ENCODE assay signal across 14 cellular contexts in the genomic region with DNA sequence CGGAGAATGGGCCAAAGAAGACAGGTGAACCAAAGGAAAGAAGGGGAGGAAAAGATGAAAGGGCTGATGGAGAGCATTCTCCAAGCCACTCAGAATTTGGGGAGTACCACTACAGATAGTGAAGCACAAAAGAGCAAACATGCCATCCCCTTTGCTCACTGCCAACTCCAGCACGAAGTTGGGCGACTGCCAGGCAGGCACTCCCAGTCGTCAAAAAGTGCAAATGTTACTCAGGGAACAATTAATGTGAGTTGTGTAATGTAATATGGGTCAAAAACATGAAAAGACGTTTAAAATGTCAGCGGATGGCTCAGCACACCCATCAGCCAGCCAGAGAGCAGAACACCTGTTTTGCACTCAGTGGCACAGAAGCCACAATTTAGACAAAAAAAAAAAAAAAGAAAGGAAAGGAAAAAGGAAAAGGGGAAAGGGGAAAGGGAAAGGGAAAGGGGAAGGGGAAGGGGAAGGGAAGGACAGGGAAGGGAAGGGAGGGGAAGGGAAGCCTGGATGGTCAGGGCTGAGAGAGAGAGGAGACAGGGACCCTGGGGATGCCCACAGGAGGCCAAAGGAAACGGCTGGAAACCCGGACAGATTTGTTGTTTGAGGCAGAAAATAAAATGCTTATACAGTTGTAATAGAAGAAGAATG.
A peak's percentile ranks its signal among the peaks of the same experiment; 100 is the strongest.
DNase-seq lines count a peak whose midpoint lies in the region; ATAC-seq and TF ChIP-seq lines count a peak whose summit lies in the region.
"Had no signal": no experiment of that assay in that cellular context is flagged by ENCODE, and none has a peak within 500 bp of the region (broad histone marks: within the 10 kb centered on the region; RNA-seq: fewer than 3 reads in every experiment).

No MANE protein-coding gene starts in this region.

- H4K20me1 ChIP-seq in osteoblast (ENCODE audit: insufficient read depth, low read length), result peaks cover 9% of the 10 kb centered on the region

- peaks cover 22% of the 10 kb centered on the region for H3K4me1 ChIP-seq in osteoblast (ENCODE audit: insufficient read depth, low read length)
- H3K4me1 ChIP-seq: Caco-2, Peyer's patch had no signal

- H3K4me2 ChIP-seq in osteoblast (ENCODE audit: insufficient read depth, low read length), result peak overlapping the region; percentile 8

- H3K27ac ChIP-seq in osteoblast (ENCODE audit: low read depth, low read length), result peak overlapping the region; percentile 69
- H3K27ac ChIP-seq: Peyer's patch, VCaP had no signal

- TF ChIP-seq CTCF in osteoblast (IDR thresholded peaks at IDR 0.05; ENCODE audit: extremely low read depth, low read depth, low read length), result no peak

- no peak overlapping the region for H3K4me3 ChIP-seq in osteoblast (ENCODE audit: insufficient read depth, low read length)
- H3K4me3 ChIP-seq: ascending aorta, Peyer's patch had no signal

- no peak for ATAC-seq in GM21723 (IDR thresholded peaks at IDR 0.05; ENCODE audit: unreplicated experiment)
- ATAC-seq in GM19328 (IDR thresholded peaks at IDR 0.05; ENCODE audit: unreplicated experiment), result no peak
- ATAC-seq: naive thymus-derived CD8-positive, alpha-beta T cell; stimulated activated effector memory CD8-positive, alpha-beta T cell treated with anti-CD3 and anti-CD28 coated beads, Interleukin-12 subunit alpha, Interleukin-12 subunit beta, amount 100 ng/mL, for 72 hours had no signal

- no peaks in the 10 kb centered on the region for H3K27me3 ChIP-seq in osteoblast (ENCODE audit: insufficient read depth, low read length)
- H3K27me3 ChIP-seq: ascending aorta, Peyer's patch had no signal

- no peaks in the 10 kb centered on the region for H3K9me3 ChIP-seq in osteoblast (ENCODE audit: low read depth, low read length)
- H3K9me3 ChIP-seq: ascending aorta, Caco-2, Peyer's patch had no signal

- peaks cover 13% of the 10 kb centered on the region for H3K79me2 ChIP-seq in osteoblast (ENCODE audit: insufficient read depth, low read length)

- no peak overlapping the region for H2AFZ ChIP-seq in osteoblast (ENCODE audit: low read length)

- DNase-seq in EL, result peak; percentile 69
- peak; percentile 82 for DNase-seq in NCI-H1105 (lab: John Stamatoyannopoulos, UW)
- peak; percentile 37 to 52 for DNase-seq in dermis microvascular lymphatic vessel endothelial cell (ENCODE audit: low read depth in 2 of 2)
- DNase-seq in osteoblast (ENCODE audit: insufficient read length, low spot score, missing footprints), result no peak
- no peak for DNase-seq in mucosa of gallbladder (ENCODE audit: low spot score)
- DNase-seq: Caco-2; naive thymus-derived CD8-positive, alpha-beta T cell; NCI-H146; Peyer's patch had no signal

- H3K36me3 ChIP-seq in osteoblast (ENCODE audit: insufficient read depth, low read length), result peaks cover 24% of the 10 kb centered on the region
- H3K36me3 ChIP-seq: ascending aorta, Peyer's patch had no signal

Comparison
In these comparisons a context has a peak if more than half of its experiments do, and no peak if none do; other contexts are left out.
1. DNase-seq: peak in EL (single experiment), NCI-H1105 (single experiment) and dermis microvascular lymphatic vessel endothelial cell (2 of 2); none in osteoblast (single experiment) and mucosa of gallbladder (single experiment).